ENCODE assay signal across 11 cellular contexts in genomic region chr9:130604295-130604694, GRCh38.
"Had no signal": no experiment of that assay in that cellular context is flagged by ENCODE, and none has a peak within 500 bp of the region (broad histone marks: within the 10 kb centered on the region; RNA-seq: fewer than 3 reads in every experiment).

No MANE protein-coding gene starts in this region.

- FAIRE-seq: H1, H54 had no signal

- H3K27ac Mint-ChIP-seq: GM23338, H9, HFFc6 had no signal

- H3K4me2 ChIP-seq: GM23338 had no signal

- H3K9me3 Mint-ChIP-seq: GM23338, H9, HFFc6 had no signal

- ATAC-seq: GM23338, HCT116 had no signal

- H3K4me3 ChIP-seq: GM23248, GM23338, HAP-1 had no signal

- H3K27ac ChIP-seq: GM23248 had no signal

- H3K9me3 ChIP-seq: HAP-1 had no signal

- H2AFZ ChIP-seq: GM23248, GM23338 had no signal

- H3K4me1 ChIP-seq: HAP-1 had no signal

- DNase-seq: GM23248, GOT3, H7, H9, HCEC 1CT, HFFc6 had no signal

- H3K4me3 Mint-ChIP-seq: GM23338, H9, HFFc6 had no signal

- H3K9ac ChIP-seq: GM23248 had no signal
